Comparison of ENCODE assay signal across 15 cellular contexts in the genomic region with DNA sequence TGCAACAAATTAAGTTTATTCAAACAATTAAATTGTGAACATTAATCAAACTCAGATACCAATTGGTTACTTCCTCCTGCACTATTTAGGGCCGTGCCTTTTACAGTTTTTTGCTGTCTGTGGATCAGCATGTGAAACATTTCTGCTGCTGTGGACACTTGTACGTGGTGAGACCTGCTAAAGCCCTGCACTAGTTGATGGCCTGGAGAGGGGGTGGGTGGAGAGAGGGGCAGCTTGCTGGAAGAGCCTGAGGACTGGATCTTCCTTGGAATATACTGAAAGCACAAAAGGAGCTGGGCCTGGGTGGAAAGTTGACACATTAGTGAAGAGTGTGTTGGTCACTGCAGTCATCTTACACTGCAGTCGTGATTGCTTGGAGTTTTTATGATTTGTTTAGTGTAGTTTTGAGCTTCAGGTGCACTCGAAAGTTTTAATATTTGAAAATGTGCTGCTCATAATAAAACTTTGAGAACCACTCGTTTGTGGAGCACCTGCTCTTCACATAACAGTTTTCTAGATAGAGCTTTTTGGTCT. TPM values are rescaled to one million over a fixed set of nuclear protein-coding genes. Genes with fewer than 3 reads are reported as not detected.
DNase-seq lines count a peak whose midpoint lies in the region; ATAC-seq and TF ChIP-seq lines count a peak whose summit lies in the region.
"Had no signal": no experiment of that assay in that cellular context is flagged by ENCODE, and none has a peak within 500 bp of the region (broad histone marks: within the 10 kb centered on the region; RNA-seq: fewer than 3 reads in every experiment).

No MANE protein-coding gene starts in this region.

- intact Hi-C loops in left ventricle myocardium inferior (cut with micrococcal nuclease) (no loop called here), Right ventricle myocardium superior (cut with DNase I) (loop anchor here (10.0 kb wide), 1 partner anchor 151 kb away; no protein-coding TSS in a partner anchor), transverse colon (cut with DNase I; ENCODE audit: low total_unique reads) (no loop called here)

- H3K4me3 ChIP-seq in left ventricle myocardium inferior, result peak overlapping the region; percentile 7
- H3K4me3 ChIP-seq in epithelial cell of proximal tubule (ENCODE audit: low read depth, low read length), result peak overlapping the region; percentile 8
- no peak overlapping the region for H3K4me3 ChIP-seq in transverse colon
- H3K4me3 ChIP-seq: lower lobe of right lung had no signal

- H3K4me1 ChIP-seq in left ventricle myocardium inferior, result peaks cover 81% of the 10 kb centered on the region
- H3K4me1 ChIP-seq in transverse colon, result peaks cover 16 to 42% (median 24%) of the 10 kb centered on the region in 4 donors
- H3K4me1 ChIP-seq: foreskin keratinocyte, lower lobe of right lung had no signal

- H3K36me3 ChIP-seq in left ventricle myocardium inferior, result no peaks in the 10 kb centered on the region
- H3K36me3 ChIP-seq in KOPT-K1 (ENCODE audit: insufficient read depth, low read length), result no peaks in the 10 kb centered on the region
- no peaks in the 10 kb centered on the region for H3K36me3 ChIP-seq in transverse colon
- H3K36me3 ChIP-seq: lower lobe of right lung had no signal

- H3K27me3 ChIP-seq in left ventricle myocardium inferior (ENCODE audit: low read depth) (no peaks in the 10 kb centered on the region), transverse colon (no peaks in the 10 kb centered on the region)
- H3K27me3 ChIP-seq: foreskin keratinocyte had no signal

- TF ChIP-seq POLR2A in transverse colon (IDR thresholded peaks at IDR 0.05), result no peak

- 32 to 47% methylated on average over 3 to 5 of the region's 5 CpGs for WGBS in transverse colon (ENCODE audit: low coverage in 1 of 2), 2 donors

- H3K4me3 Mint-ChIP-seq in osteocyte (ENCODE audit: unreplicated experiment), result no peak overlapping the region
- H3K4me3 Mint-ChIP-seq: nephron progenitor cell had no signal

- no peak overlapping the region for H3K27ac Mint-ChIP-seq in osteocyte (ENCODE audit: unreplicated experiment)
- H3K27ac Mint-ChIP-seq: nephron progenitor cell had no signal

- H3K9me3 ChIP-seq in left ventricle myocardium inferior (replicated peaks), result no peaks in the 10 kb centered on the region
- H3K9me3 ChIP-seq in KOPT-K1 (ENCODE audit: insufficient read depth, low read length, poor library complexity, severe bottlenecking), result no peaks in the 10 kb centered on the region
- H3K9me3 ChIP-seq in transverse colon, result no peaks in the 10 kb centered on the region
- H3K9me3 ChIP-seq: lower lobe of right lung had no signal

- peak overlapping the region; percentile 85 for H3K27ac ChIP-seq in left ventricle myocardium inferior (replicated peaks)
- H3K27ac ChIP-seq in KOPT-K1 (ENCODE audit: low read depth, low read length, poor library complexity, severe bottlenecking), result peak overlapping the region; percentile 87
- peak overlapping the region; percentile 69 to 78 (median 77) for H3K27ac ChIP-seq in transverse colon
- H3K27ac ChIP-seq: foreskin keratinocyte, lower lobe of right lung had no signal

- TF ChIP-seq EP300 in transverse colon (IDR thresholded peaks at IDR 0.05; ENCODE audit: low read depth), result no peak

- H3K36me3 Mint-ChIP-seq in osteocyte (ENCODE audit: unreplicated experiment), result no peaks in the 10 kb centered on the region

- no peak for TF ChIP-seq CTCF in left ventricle myocardium inferior (IDR thresholded peaks at IDR 0.05; ENCODE audit: borderline replicate concordance)
- no peak for TF ChIP-seq CTCF in epithelial cell of proximal tubule (conservative IDR thresholded peaks at IDR 0.05; ENCODE audit: low read depth, low read length)
- no peak for TF ChIP-seq CTCF in transverse colon (IDR thresholded peaks at IDR 0.05)
- TF ChIP-seq CTCF in osteocyte (IDR thresholded peaks at IDR 0.05), result no peak

- no peaks in the 10 kb centered on the region for H3K27me3 Mint-ChIP-seq in osteocyte (ENCODE audit: unreplicated experiment)

- no peak for ATAC-seq in Right ventricle myocardium superior (ENCODE audit: poor library complexity)
- ATAC-seq in HG03571 (IDR thresholded peaks at IDR 0.05; ENCODE audit: unreplicated experiment), result no peak
- no peak for ATAC-seq in HG03378 (IDR thresholded peaks at IDR 0.05; ENCODE audit: unreplicated experiment)
- ATAC-seq: foreskin keratinocyte had no signal

- H3K4me1 Mint-ChIP-seq in osteocyte (ENCODE audit: unreplicated experiment), result peaks cover 6% of the 10 kb centered on the region

- DNase-seq in left ventricle myocardium inferior (no peak), Right ventricle myocardium superior (no peak), epithelial cell of proximal tubule (ENCODE audit: low read depth) (no peak), transverse colon (no peak), osteocyte (ENCODE audit: extremely low spot score, unreplicated experiment) (no peak)
- DNase-seq: activated CD4-positive, alpha-beta T cell treated with anti-CD3 and anti-CD28 coated beads, Interleukin-2, amount 50 U/mL, for 1 hour; foreskin keratinocyte; HCEC 1CT; lower lobe of right lung; NCI-H2029 treated with DMSO at 0.1 percent for 48 hours; NCI-H510A; nephron progenitor cell had no signal

- H3K9me3 Mint-ChIP-seq in osteocyte (ENCODE audit: unreplicated experiment), result peaks cover 6% of the 10 kb centered on the region

- in situ Hi-C loops in transverse colon (cut with MboI; ENCODE audit: low pct_ligation_motif_present in 1 of 4, low pct_unique_long_range_greater_than_20kb in 1 of 4, low sequenced_read_pairs in 3 of 4), result no loop called here

RNA-seq across cellular contexts. Expression of gene PLCL2, which starts 11.4 kb away (rescaled TPM):
- total RNA-seq in left ventricle myocardium inferior (48.1 TPM), Right ventricle myocardium superior (64.5 TPM), epithelial cell of proximal tubule (2.8 and 3.5 TPM in 2 replicates), transverse colon (10 to 100 TPM; 17.2 to 41.4 (median 35.9) TPM), osteocyte (1.8 and 2.1 TPM in 2 replicates)

Comparison
In these comparisons a context has a peak if more than half of its experiments do, and no peak if none do; other contexts are left out.
1. H3K4me3 ChIP-seq: peak in left ventricle myocardium inferior (single experiment) and epithelial cell of proximal tubule (single experiment); none in transverse colon (0 of 4).
2. Peak in every context shown above with its lines, with median percentiles within 50 percentile points of each other: H3K27ac ChIP-seq.